In the genomic region with DNA sequence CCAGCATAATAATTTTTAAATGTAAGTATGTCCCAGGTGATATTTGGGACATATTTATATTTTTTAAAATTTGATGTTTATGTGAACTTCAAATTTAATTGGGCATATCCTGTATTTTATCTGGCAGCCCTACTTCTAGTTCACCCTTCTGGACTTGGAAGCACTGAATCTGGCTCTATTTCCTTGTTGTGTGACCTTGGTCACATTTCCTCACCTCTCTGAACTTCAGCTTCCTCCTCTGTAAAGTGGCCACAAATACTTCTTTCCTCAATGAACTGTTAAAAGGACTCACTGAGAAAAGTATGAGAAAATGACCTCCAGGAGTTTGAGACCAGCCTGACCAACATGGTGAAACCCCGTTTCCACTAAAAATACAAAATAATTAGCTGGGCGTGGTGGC, we compare ENCODE assay signal across 2 cellular contexts.
TF ChIP-seq lines count a peak whose summit lies in the region.

No MANE protein-coding gene starts in this region.

TF ChIP-seq in liver, 16 proteins besides CTCF, POLR2A, EP300 and RAD21:
- TF ChIP-seq SP1 (IDR thresholded peaks at IDR 0.05): no peak
- TF ChIP-seq FOXA2 (IDR thresholded peaks at IDR 0.05): no peak
- TF ChIP-seq FOXA1 (IDR thresholded peaks at IDR 0.05): no peak
- peak; percentile 95 for TF ChIP-seq NR2F2 (IDR thresholded peaks at IDR 0.05)
- TF ChIP-seq, protein P1, sequence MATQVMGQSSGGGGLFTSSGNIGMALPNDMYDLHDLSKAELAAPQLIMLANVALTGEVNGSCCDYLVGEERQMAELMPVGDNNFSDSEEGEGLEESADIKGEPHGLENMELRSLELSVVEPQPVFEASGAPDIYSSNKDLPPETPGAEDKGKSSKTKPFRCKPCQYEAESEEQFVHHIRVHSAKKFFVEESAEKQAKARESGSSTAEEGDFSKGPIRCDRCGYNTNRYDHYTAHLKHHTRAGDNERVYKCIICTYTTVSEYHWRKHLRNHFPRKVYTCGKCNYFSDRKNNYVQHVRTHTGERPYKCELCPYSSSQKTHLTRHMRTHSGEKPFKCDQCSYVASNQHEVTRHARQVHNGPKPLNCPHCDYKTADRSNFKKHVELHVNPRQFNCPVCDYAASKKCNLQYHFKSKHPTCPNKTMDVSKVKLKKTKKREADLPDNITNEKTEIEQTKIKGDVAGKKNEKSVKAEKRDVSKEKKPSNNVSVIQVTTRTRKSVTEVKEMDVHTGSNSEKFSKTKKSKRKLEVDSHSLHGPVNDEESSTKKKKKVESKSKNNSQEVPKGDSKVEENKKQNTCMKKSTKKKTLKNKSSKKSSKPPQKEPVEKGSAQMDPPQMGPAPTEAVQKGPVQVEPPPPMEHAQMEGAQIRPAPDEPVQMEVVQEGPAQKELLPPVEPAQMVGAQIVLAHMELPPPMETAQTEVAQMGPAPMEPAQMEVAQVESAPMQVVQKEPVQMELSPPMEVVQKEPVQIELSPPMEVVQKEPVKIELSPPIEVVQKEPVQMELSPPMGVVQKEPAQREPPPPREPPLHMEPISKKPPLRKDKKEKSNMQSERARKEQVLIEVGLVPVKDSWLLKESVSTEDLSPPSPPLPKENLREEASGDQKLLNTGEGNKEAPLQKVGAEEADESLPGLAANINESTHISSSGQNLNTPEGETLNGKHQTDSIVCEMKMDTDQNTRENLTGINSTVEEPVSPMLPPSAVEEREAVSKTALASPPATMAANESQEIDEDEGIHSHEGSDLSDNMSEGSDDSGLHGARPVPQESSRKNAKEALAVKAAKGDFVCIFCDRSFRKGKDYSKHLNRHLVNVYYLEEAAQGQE (IDR thresholded peaks at IDR 0.05): no peak

TF ChIP-seq in HepG2, 621 proteins besides CTCF, POLR2A, EP300 and RAD21:
- TF ChIP-seq WIZ (CRISPR knock-in tag; IDR thresholded peaks at IDR 0.05) (no peak), ZNF556 (CRISPR knock-in tag; IDR thresholded peaks at IDR 0.05; ENCODE audit: borderline replicate concordance) (no peak), YEATS4 (CRISPR knock-in tag; IDR thresholded peaks at IDR 0.05; ENCODE audit: borderline replicate concordance) (no peak), AGO2 (optimal IDR thresholded peaks at IDR 0.05; ENCODE audit: low read depth, low read length) (no peak), BHLHE40 (IDR thresholded peaks at IDR 0.05; ENCODE audit: low read length) (no peak), ZNF616 (CRISPR knock-in tag; IDR thresholded peaks at IDR 0.05; ENCODE audit: low read depth) (no peak), ZNF329 (CRISPR knock-in tag; IDR thresholded peaks at IDR 0.05; ENCODE audit: low read depth) (no peak)
- TF ChIP-seq, protein P2, sequence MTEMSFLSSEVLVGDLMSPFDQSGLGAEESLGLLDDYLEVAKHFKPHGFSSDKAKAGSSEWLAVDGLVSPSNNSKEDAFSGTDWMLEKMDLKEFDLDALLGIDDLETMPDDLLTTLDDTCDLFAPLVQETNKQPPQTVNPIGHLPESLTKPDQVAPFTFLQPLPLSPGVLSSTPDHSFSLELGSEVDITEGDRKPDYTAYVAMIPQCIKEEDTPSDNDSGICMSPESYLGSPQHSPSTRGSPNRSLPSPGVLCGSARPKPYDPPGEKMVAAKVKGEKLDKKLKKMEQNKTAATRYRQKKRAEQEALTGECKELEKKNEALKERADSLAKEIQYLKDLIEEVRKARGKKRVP (CRISPR knock-in tag; IDR thresholded peaks at IDR 0.05): no peak
- TF ChIP-seq, protein P3, sequence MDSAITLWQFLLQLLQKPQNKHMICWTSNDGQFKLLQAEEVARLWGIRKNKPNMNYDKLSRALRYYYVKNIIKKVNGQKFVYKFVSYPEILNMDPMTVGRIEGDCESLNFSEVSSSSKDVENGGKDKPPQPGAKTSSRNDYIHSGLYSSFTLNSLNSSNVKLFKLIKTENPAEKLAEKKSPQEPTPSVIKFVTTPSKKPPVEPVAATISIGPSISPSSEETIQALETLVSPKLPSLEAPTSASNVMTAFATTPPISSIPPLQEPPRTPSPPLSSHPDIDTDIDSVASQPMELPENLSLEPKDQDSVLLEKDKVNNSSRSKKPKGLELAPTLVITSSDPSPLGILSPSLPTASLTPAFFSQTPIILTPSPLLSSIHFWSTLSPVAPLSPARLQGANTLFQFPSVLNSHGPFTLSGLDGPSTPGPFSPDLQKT (CRISPR knock-in tag; IDR thresholded peaks at IDR 0.05; ENCODE audit: borderline replicate concordance): no peak
- TF ChIP-seq, protein P4, sequence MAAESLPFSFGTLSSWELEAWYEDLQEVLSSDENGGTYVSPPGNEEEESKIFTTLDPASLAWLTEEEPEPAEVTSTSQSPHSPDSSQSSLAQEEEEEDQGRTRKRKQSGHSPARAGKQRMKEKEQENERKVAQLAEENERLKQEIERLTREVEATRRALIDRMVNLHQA (CRISPR knock-in tag; IDR thresholded peaks at IDR 0.05): no peak
- TF ChIP-seq, protein P5, sequence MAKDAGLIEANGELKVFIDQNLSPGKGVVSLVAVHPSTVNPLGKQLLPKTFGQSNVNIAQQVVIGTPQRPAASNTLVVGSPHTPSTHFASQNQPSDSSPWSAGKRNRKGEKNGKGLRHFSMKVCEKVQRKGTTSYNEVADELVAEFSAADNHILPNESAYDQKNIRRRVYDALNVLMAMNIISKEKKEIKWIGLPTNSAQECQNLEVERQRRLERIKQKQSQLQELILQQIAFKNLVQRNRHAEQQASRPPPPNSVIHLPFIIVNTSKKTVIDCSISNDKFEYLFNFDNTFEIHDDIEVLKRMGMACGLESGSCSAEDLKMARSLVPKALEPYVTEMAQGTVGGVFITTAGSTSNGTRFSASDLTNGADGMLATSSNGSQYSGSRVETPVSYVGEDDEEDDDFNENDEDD (CRISPR knock-in tag; IDR thresholded peaks at IDR 0.05; ENCODE audit: borderline replicate concordance): no peak
- TF ChIP-seq, protein P6, sequence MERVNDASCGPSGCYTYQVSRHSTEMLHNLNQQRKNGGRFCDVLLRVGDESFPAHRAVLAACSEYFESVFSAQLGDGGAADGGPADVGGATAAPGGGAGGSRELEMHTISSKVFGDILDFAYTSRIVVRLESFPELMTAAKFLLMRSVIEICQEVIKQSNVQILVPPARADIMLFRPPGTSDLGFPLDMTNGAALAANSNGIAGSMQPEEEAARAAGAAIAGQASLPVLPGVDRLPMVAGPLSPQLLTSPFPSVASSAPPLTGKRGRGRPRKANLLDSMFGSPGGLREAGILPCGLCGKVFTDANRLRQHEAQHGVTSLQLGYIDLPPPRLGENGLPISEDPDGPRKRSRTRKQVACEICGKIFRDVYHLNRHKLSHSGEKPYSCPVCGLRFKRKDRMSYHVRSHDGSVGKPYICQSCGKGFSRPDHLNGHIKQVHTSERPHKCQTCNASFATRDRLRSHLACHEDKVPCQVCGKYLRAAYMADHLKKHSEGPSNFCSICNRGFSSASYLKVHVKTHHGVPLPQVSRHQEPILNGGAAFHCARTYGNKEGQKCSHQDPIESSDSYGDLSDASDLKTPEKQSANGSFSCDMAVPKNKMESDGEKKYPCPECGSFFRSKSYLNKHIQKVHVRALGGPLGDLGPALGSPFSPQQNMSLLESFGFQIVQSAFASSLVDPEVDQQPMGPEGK (CRISPR knock-in tag; IDR thresholded peaks at IDR 0.05): no peak
